ENCODE assay signal across 9 cellular contexts in the genomic region with DNA sequence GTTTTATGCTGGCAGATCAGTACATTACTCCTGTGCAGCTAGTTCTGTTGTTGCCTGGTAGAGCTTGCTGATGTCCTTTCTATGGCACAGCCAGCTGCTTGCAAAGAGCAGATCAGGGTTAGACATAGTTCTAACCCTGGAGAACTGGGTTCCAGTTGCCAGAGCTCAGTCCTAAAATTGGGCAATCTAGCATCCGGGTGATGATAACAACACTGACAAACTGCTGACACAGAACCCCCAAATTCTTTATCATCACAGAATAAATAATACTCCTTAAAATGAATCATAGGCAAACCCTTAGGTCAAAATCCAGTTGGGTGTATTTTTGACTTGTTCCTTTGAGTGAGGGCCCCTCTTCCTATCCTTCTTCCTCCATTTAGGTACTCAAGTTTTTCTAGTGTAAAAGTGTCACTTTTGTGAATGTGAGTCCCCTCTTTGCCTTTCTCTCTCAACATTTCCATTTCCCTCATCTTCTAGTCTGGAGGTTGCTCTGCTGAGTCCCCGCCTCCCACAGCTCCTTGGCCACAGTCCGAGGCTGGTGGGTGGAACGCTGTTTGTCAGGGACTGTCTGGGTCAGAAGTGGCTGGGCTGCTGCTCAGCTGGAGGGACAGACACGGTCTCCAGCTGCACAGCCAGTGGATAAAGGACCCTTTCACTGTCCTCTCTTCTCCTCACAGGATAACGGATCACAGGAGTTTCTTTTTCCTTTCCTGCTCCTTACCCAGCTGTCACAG.
DNase-seq lines count a peak whose midpoint lies in the region; ATAC-seq and TF ChIP-seq lines count a peak whose summit lies in the region.
"Had no signal": no experiment of that assay in that cellular context is flagged by ENCODE, and none has a peak within 500 bp of the region (broad histone marks: within the 10 kb centered on the region; RNA-seq: fewer than 3 reads in every experiment).

No MANE protein-coding gene starts in this region.

- H3K36me3 Mint-ChIP-seq in stimulated activated naive B cell treated with anti-CD40 and anti-IgM and Interleukin-4, amounts not matched to agents 10 μg/mL and 1 μg/mL and 100 μg/mL, for 72 hours = no peaks in the 10 kb centered on the region
- peaks cover 2% of the 10 kb centered on the region for H3K36me3 Mint-ChIP-seq in activated CD8-positive, alpha-beta memory T cell treated with anti-CD3 and anti-CD28 coated beads, Interleukin-2, amount 10 ng/mL, durations not matched to agents 7 days and 5 days
- H3K36me3 Mint-ChIP-seq in immature natural killer cell = no peaks in the 10 kb centered on the region

- DNase-seq in choroid plexus epithelial cell (ENCODE audit: low read depth) = peak; percentile 47
- DNase-seq in left lobe of liver (ENCODE audit: low spot score) = peak; percentile 95
- no peak for DNase-seq in stimulated activated naive B cell treated with anti-CD40 and anti-IgM and Interleukin-4, amounts not matched to agents 10 μg/mL and 1 μg/mL and 100 μg/mL, for 72 hours
- no peak for DNase-seq in activated effector memory CD4-positive, alpha-beta T cell treated with Interleukin-2 at 50 U/mL for 16 hours
- DNase-seq in activated CD8-positive, alpha-beta memory T cell treated with anti-CD3 and anti-CD28 coated beads, Interleukin-2, amount 10 ng/mL, durations not matched to agents 7 days and 5 days = no peak
- DNase-seq in immature natural killer cell = no peak
- DNase-seq in activated T-cell treated with anti-CD3 and anti-CD28 coated beads for 4 hours = no peak

- peak overlapping the region; percentile 46 for H3K4me3 ChIP-seq in choroid plexus epithelial cell (ENCODE audit: low read depth, low read length)
- H3K4me3 ChIP-seq: K562 had no signal

- peak overlapping the region; percentile 0 to 51 for H3K4me3 Mint-ChIP-seq in stimulated activated naive B cell treated with anti-CD40 and anti-IgM and Interleukin-4, amounts not matched to agents 10 μg/mL and 1 μg/mL and 100 μg/mL, for 72 hours
- no peak overlapping the region for H3K4me3 Mint-ChIP-seq in activated CD8-positive, alpha-beta memory T cell treated with anti-CD3 and anti-CD28 coated beads, Interleukin-2, amount 10 ng/mL, durations not matched to agents 7 days and 5 days
- H3K4me3 Mint-ChIP-seq in immature natural killer cell = no peak overlapping the region

- H3K27ac Mint-ChIP-seq in stimulated activated naive B cell treated with anti-CD40 and anti-IgM and Interleukin-4, amounts not matched to agents 10 μg/mL and 1 μg/mL and 100 μg/mL, for 72 hours = peak overlapping the region; percentile 65
- no peak overlapping the region for H3K27ac Mint-ChIP-seq in activated CD8-positive, alpha-beta memory T cell treated with anti-CD3 and anti-CD28 coated beads, Interleukin-2, amount 10 ng/mL, durations not matched to agents 7 days and 5 days
- peak overlapping the region in 1 of 6 donors; percentile 9 for H3K27ac Mint-ChIP-seq in immature natural killer cell

- H3K27me3 Mint-ChIP-seq in stimulated activated naive B cell treated with anti-CD40 and anti-IgM and Interleukin-4, amounts not matched to agents 10 μg/mL and 1 μg/mL and 100 μg/mL, for 72 hours = no peaks in the 10 kb centered on the region
- no peaks in the 10 kb centered on the region for H3K27me3 Mint-ChIP-seq in activated CD8-positive, alpha-beta memory T cell treated with anti-CD3 and anti-CD28 coated beads, Interleukin-2, amount 10 ng/mL, durations not matched to agents 7 days and 5 days
- peaks cover 0 to 1% (median 0%) of the 10 kb centered on the region in 3 donors for H3K27me3 Mint-ChIP-seq in immature natural killer cell (ENCODE audit: low read depth in 3 of 3)

- CTCF ChIA-PET in activated CD8-positive, alpha-beta memory T cell treated with anti-CD3 and anti-CD28 coated beads, Interleukin-2, amount 10 ng/mL, durations not matched to agents 7 days and 5 days (lab: Charles Lee) = interaction anchor here (0.7 kb wide), 1 partner anchor 149 kb away, joined by 3 read pairs; no protein-coding TSS in a partner anchor

- no peaks in the 10 kb centered on the region for H3K9me3 Mint-ChIP-seq in stimulated activated naive B cell treated with anti-CD40 and anti-IgM and Interleukin-4, amounts not matched to agents 10 μg/mL and 1 μg/mL and 100 μg/mL, for 72 hours
- no peaks in the 10 kb centered on the region for H3K9me3 Mint-ChIP-seq in activated CD8-positive, alpha-beta memory T cell treated with anti-CD3 and anti-CD28 coated beads, Interleukin-2, amount 10 ng/mL, durations not matched to agents 7 days and 5 days (ENCODE audit: low read depth)
- no peaks in the 10 kb centered on the region for H3K9me3 Mint-ChIP-seq in immature natural killer cell

- no peak for TF ChIP-seq CTCF in choroid plexus epithelial cell (conservative IDR thresholded peaks at IDR 0.05; ENCODE audit: low read depth, low read length)

- peaks cover 25 to 52% of the 10 kb centered on the region in 2 donors for H3K4me1 Mint-ChIP-seq in stimulated activated naive B cell treated with anti-CD40 and anti-IgM and Interleukin-4, amounts not matched to agents 10 μg/mL and 1 μg/mL and 100 μg/mL, for 72 hours
- peaks cover 11% of the 10 kb centered on the region for H3K4me1 Mint-ChIP-seq in activated CD8-positive, alpha-beta memory T cell treated with anti-CD3 and anti-CD28 coated beads, Interleukin-2, amount 10 ng/mL, durations not matched to agents 7 days and 5 days
- peaks cover 6 to 9% of the 10 kb centered on the region in 2 donors for H3K4me1 Mint-ChIP-seq in immature natural killer cell

- ATAC-seq in HG02885 (IDR thresholded peaks at IDR 0.05; ENCODE audit: poor library complexity, unreplicated experiment) = peak; percentile 45
- peak; percentile 92 for ATAC-seq in left lobe of liver
- no peak for ATAC-seq in stimulated activated naive B cell treated with anti-CD40 and anti-IgM and Interleukin-4, amounts not matched to agents 10 μg/mL and 1 μg/mL and 100 μg/mL, for 72 hours (replicated peaks)
- ATAC-seq in activated CD8-positive, alpha-beta memory T cell treated with anti-CD3 and anti-CD28 coated beads, Interleukin-2, amount 10 ng/mL, durations not matched to agents 7 days and 5 days = no peak
- ATAC-seq: K562 had no signal

Comparison
In these comparisons a context has a peak if more than half of its experiments do, and no peak if none do; other contexts are left out.
1. ATAC-seq: peak in HG02885 (single experiment) and left lobe of liver (single experiment); none in stimulated activated naive B cell treated with anti-CD40 and anti-IgM and Interleukin-4, amounts not matched to agents 10 μg/mL and 1 μg/mL and 100 μg/mL, for 72 hours (0 of 2) and activated CD8-positive, alpha-beta memory T cell treated with anti-CD3 and anti-CD28 coated beads, Interleukin-2, amount 10 ng/mL, durations not matched to agents 7 days and 5 days (single experiment).
2. DNase-seq: peak in choroid plexus epithelial cell (single experiment) and left lobe of liver (single experiment); none in stimulated activated naive B cell treated with anti-CD40 and anti-IgM and Interleukin-4, amounts not matched to agents 10 μg/mL and 1 μg/mL and 100 μg/mL, for 72 hours (single experiment), activated effector memory CD4-positive, alpha-beta T cell treated with Interleukin-2 at 50 U/mL for 16 hours (single experiment), activated CD8-positive, alpha-beta memory T cell treated with anti-CD3 and anti-CD28 coated beads, Interleukin-2, amount 10 ng/mL, durations not matched to agents 7 days and 5 days (single experiment), immature natural killer cell (0 of 3) and activated T-cell treated with anti-CD3 and anti-CD28 coated beads for 4 hours (single experiment).
3. H3K4me3 Mint-ChIP-seq: peak in stimulated activated naive B cell treated with anti-CD40 and anti-IgM and Interleukin-4, amounts not matched to agents 10 μg/mL and 1 μg/mL and 100 μg/mL, for 72 hours (2 of 2); none in activated CD8-positive, alpha-beta memory T cell treated with anti-CD3 and anti-CD28 coated beads, Interleukin-2, amount 10 ng/mL, durations not matched to agents 7 days and 5 days (single experiment) and immature natural killer cell (0 of 5).